Comparison of ENCODE assay signal across 29 cellular contexts in the genomic region with DNA sequence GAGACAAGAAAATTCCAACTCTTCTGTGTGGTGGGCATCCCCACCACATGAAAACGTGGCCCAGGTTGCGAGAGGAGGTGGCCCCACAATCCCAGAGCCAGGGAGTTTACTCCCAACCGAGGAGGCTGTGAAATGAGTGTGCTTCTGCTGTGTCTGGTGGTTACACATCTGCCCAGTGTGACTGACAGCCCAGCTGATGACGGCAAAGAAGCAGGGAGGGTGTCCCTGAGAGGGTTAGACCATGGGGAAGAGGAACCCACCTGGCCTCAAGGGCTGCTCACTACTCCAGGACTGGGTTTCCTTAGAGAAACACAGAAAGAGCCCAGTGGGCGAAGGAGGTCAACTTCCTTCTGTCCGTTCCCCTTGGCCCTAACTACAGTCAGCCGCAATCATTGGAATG.
"Had no signal": no experiment of that assay in that cellular context is flagged by ENCODE, and none has a peak within 500 bp of the region (broad histone marks: within the 10 kb centered on the region; RNA-seq: fewer than 3 reads in every experiment).

No MANE protein-coding gene starts in this region.

- H3K27me3 Mint-ChIP-seq: activated B cell treated with CpG ODN at 0.5 μM for 24 hours had no signal

- H3K4me2 ChIP-seq: smooth muscle cell had no signal

- H3K4me3 ChIP-seq: esophagus muscularis mucosa, heart right ventricle, lower lobe of right lung, ovary, prostate gland, smooth muscle cell, transverse colon, vagina had no signal

- H3K4me1 ChIP-seq: prostate gland had no signal

- H3K9me3 Mint-ChIP-seq: activated naive CD4-positive, alpha-beta T cell treated with anti-CD3 and anti-CD28 coated beads for 36 hours; activated naive CD8-positive, alpha-beta T cell treated with anti-CD3 and anti-CD28 coated beads, Interleukin-2, amount 10 ng/mL, durations not matched to agents 7 days and 5 days; natural killer cell; T-helper 2 cell treated with Interferon-gamma antibody and Interleukin-4, amounts not matched to agents 5 μg/mL and 100 μg/mL, for 36 hours had no signal

- H3K36me3 Mint-ChIP-seq: natural killer cell had no signal

- H3K27ac Mint-ChIP-seq: activated B cell treated with CpG ODN at 0.5 μM for 24 hours; activated naive CD4-positive, alpha-beta T cell treated with anti-CD3 and anti-CD28 coated beads for 36 hours; activated naive CD8-positive, alpha-beta T cell treated with anti-CD3 and anti-CD28 coated beads, Interleukin-2, amount 10 ng/mL, durations not matched to agents 7 days and 5 days; natural killer cell; T-helper 2 cell treated with Interferon-gamma antibody and Interleukin-4, amounts not matched to agents 5 μg/mL and 100 μg/mL, for 36 hours had no signal

- H3K36me3 ChIP-seq: esophagus muscularis mucosa, heart right ventricle, lower lobe of right lung, neutrophil, ovary, prostate gland, transverse colon, vagina had no signal

- H3K27ac ChIP-seq: esophagus muscularis mucosa, foreskin keratinocyte, heart right ventricle, lower lobe of right lung, neutrophil, ovary, prostate gland, transverse colon, vagina had no signal

- ATAC-seq: foreskin keratinocyte, heart right ventricle, lower lobe of right lung, natural killer cell had no signal

- DNase-seq: activated B cell treated with CpG ODN at 0.5 μM for 24 hours; activated CD4-positive, alpha-beta T cell treated with anti-CD3 and anti-CD28 coated beads for 4 hours; activated CD4-positive, alpha-beta T cell treated with anti-CD3 and anti-CD28 coated beads, Interleukin-2, amount 50 U/mL, for 4 hours; activated effector memory CD4-positive, alpha-beta T cell treated with Interleukin-2 at 50 U/mL for 16 hours; activated naive CD4-positive, alpha-beta T cell treated with anti-CD3 and anti-CD28 coated beads for 36 hours; activated naive CD8-positive, alpha-beta T cell treated with anti-CD3 and anti-CD28 coated beads, Interleukin-2, amount 10 ng/mL, durations not matched to agents 7 days and 5 days; activated T-cell treated with anti-CD3 and anti-CD28 coated beads for 4 hours; central memory CD4-positive, alpha-beta T cell; effector CD4-positive, alpha-beta T cell; foreskin keratinocyte; heart right ventricle; lower lobe of right lung; mesendoderm; natural killer cell; retina; stimulated activated CD4-positive, alpha-beta T cell treated with anti-CD3 and anti-CD28 coated beads, Interleukin-1b, Interleukin-23, amount 100 ng/mL, for 48 hours; stimulated activated CD4-positive, alpha-beta T cell treated with anti-CD3 and anti-CD28 coated beads, Interleukin-4, amount 100 ng/mL, for 4 hours; stimulated activated CD8-positive, alpha-beta memory T cell treated with anti-CD3 and anti-CD28 coated beads, Interleukin-4, amount 100 ng/mL, for 48 hours; stimulated activated naive CD4-positive, alpha-beta T cell; T-helper 1 cell; transverse colon had no signal

- FAIRE-seq: astrocyte had no signal

- H3K27me3 ChIP-seq: esophagus muscularis mucosa, foreskin keratinocyte, heart right ventricle, ovary, transverse colon, vagina had no signal

- H3K4me3 Mint-ChIP-seq: activated B cell treated with CpG ODN at 0.5 μM for 24 hours; activated naive CD4-positive, alpha-beta T cell treated with anti-CD3 and anti-CD28 coated beads for 36 hours; activated naive CD8-positive, alpha-beta T cell treated with anti-CD3 and anti-CD28 coated beads, Interleukin-2, amount 10 ng/mL, durations not matched to agents 7 days and 5 days; natural killer cell; T-helper 2 cell treated with Interferon-gamma antibody and Interleukin-4, amounts not matched to agents 5 μg/mL and 100 μg/mL, for 36 hours had no signal

- H3K9me3 ChIP-seq: esophagus muscularis mucosa, heart right ventricle, lower lobe of right lung, neutrophil, ovary, prostate gland, transverse colon, vagina had no signal
